ENCODE assay signal across 7 cellular contexts in the genomic region with DNA sequence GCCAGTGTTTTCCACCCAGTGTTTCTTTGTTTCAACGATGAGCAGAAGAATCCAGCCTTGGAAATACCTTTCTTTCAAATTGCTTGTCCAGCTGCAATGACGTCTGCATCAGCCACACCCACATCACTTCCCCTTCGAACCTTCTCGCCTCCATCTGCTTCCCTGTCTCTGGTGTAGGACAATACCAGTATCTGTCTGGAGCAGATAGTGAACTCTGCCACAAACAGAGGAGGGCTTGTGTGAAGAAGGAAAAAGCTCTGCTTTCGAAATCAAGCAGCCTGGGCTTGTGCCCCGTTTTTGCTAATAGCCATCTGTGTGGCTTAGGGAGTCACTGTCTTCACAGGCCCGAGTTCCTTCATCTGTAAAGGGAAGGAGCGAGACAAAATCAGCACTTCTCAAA.
A peak's percentile ranks its signal among the peaks of the same experiment; 100 is the strongest.
DNase-seq lines count a peak whose midpoint lies in the region; ATAC-seq, FAIRE-seq and TF ChIP-seq lines count a peak whose summit lies in the region.

No MANE protein-coding gene starts in this region.

- no peaks in the 10 kb centered on the region for H3K27me3 ChIP-seq in GM12878 (replicated peaks in 1 of 2; ENCODE audit: control insufficient read depth in 2 of 2, insufficient read depth in 2 of 2, low read length in 1 of 2)
- H3K27me3 ChIP-seq in left lung = no peaks in the 10 kb centered on the region
- no peaks in the 10 kb centered on the region for H3K27me3 ChIP-seq in suprapubic skin

- no TSS peak for BruUV-seq in GM12878 (replicated peaks; lab: Mats Ljungman, UMichigan)

- DNase-seq in NAMALWA (ENCODE audit: low spot score) = peak; percentile 1
- no peak for DNase-seq in GM12878 (ENCODE audit: low read depth, low spot score)
- DNase-seq in left lung = peak in 1 of 2 donors; percentile 77
- DNase-seq in suprapubic skin (ENCODE audit: low spot score in 2 of 2) = peak; percentile 75 to 83
- DNase-seq in GM10248 (ENCODE audit: extremely low spot score) = no peak
- no peak for DNase-seq in COLO668 (lab: John Stamatoyannopoulos, UW; ENCODE audit: unreplicated experiment)

- intact Hi-C loops in GM12878 (cut with micrococcal nuclease; ENCODE audit: unreplicated experiment) = no loop called here
- intact Hi-C loops in left lung (cut with DNase I) = no loop called here

- RAD21 ChIA-PET in GM12878 (lab: Charles Lee; ENCODE audit: unreplicated experiment) = interaction anchor here (0.6 to 15.0 kb wide), 30 partner anchors 10 to 440 kb away, joined by 3 to 194 read pairs (median 8); a partner anchor contains a TSS

- CTCF ChIA-PET in GM12878 (lab: Yijun Ruan, JAX) = interaction anchor here (0.6 to 7.6 kb wide), 20 partner anchors 9 to 446 kb away, joined by 3 to 60 read pairs (median 4); no protein-coding TSS in a partner anchor
- CTCF ChIA-PET in GM10248 (lab: Yijun Ruan, JAX) = interaction anchor here (0.8 to 4.4 kb wide), 11 partner anchors 11 to 440 kb away, joined by 3 to 21 read pairs (median 4); no protein-coding TSS in a partner anchor

- peak overlapping the region; percentile 71 for H3K4me2 ChIP-seq in GM12878 (ENCODE audit: control insufficient read depth, insufficient read depth)

- H3K9me3 ChIP-seq in GM12878 (replicated peaks; ENCODE audit: control insufficient read depth, insufficient read depth, low read length) (peaks cover 7% of the 10 kb centered on the region; the same call in 2 of the 3 replicates), left lung (no peaks in the 10 kb centered on the region), suprapubic skin (no peaks in the 10 kb centered on the region)

- TF ChIP-seq RAD21 in GM12878 (IDR thresholded peaks at IDR 0.05; ENCODE audit: insufficient read depth, low read depth, low read length) = no peak

- peak overlapping the region; percentile 85 for H2AFZ ChIP-seq in GM12878 (ENCODE audit: control insufficient read depth, low read depth, low read length)

- TF ChIP-seq EP300 in GM12878 (IDR thresholded peaks at IDR 0.05; ENCODE audit: borderline replicate concordance in 1 of 2, control insufficient read depth in 1 of 2, low read depth in 2 of 2, low read length in 2 of 2) = no peak
- TF ChIP-seq EP300 in suprapubic skin (IDR thresholded peaks at IDR 0.05) = no peak

- H4K20me1 ChIP-seq in GM12878 (ENCODE audit: control insufficient read depth, insufficient read depth) = no peaks in the 10 kb centered on the region

- SMC1A ChIA-PET in GM12878 (lab: Charles Lee; ENCODE audit: uncharacterized antibody, unreplicated experiment) = interaction anchor here (1.0 to 8.7 kb wide), 24 partner anchors 9 to 438 kb away, joined by 3 to 181 read pairs (median 7); no protein-coding TSS in a partner anchor

- peak; percentile 28 for ATAC-seq in GM12878
- peak; percentile 67 for ATAC-seq in left lung
- ATAC-seq in HG03469 (IDR thresholded peaks at IDR 0.05; ENCODE audit: unreplicated experiment) = no peak

- 23% methylated on average over 8 of the region's 8 CpGs for WGBS in GM12878 (ENCODE audit: insufficient coverage, insufficient replicate concordance, low lambda C conversion rate, missing lambda C conversion rate)
- WGBS in suprapubic skin = 38% methylated on average over 8 of the region's 8 CpGs

- H3K9ac ChIP-seq in GM12878 (ENCODE audit: control insufficient read depth, insufficient read depth, low read length) = peak overlapping the region; percentile 55

- H3K36me3 ChIP-seq in GM12878 (ENCODE audit: control insufficient read depth in 2 of 2, insufficient read depth in 2 of 2, low read length in 1 of 2) (peaks cover 0 to 2% of the 10 kb centered on the region in 2 experiments; a peak in 1 of 4 replicates), left lung (no peaks in the 10 kb centered on the region), suprapubic skin (no peaks in the 10 kb centered on the region)

- peak overlapping the region; percentile 83 for H3K27ac ChIP-seq in GM12878 (ENCODE audit: control insufficient read depth, insufficient read depth)
- H3K27ac ChIP-seq in left lung = peak overlapping the region; percentile 79 to 81
- H3K27ac ChIP-seq in suprapubic skin = peak overlapping the region; percentile 74

- peak; percentile 71 for FAIRE-seq in GM12878 (lab: Jason Lieb, UNC)

- no peak overlapping the region for H3K4me3 ChIP-seq in GM12878
- H3K4me3 ChIP-seq in left lung = no peak overlapping the region
- H3K4me3 ChIP-seq in suprapubic skin = no peak overlapping the region

- TF ChIP-seq POLR2A in GM12878 (IDR thresholded peaks at IDR 0.05; ENCODE audit: low read depth, low read length) (no peak), suprapubic skin (IDR thresholded peaks at IDR 0.05) (no peak)

- TF ChIP-seq CTCF in GM12878 (IDR thresholded peaks at IDR 0.05 in 2 of 3, conservative IDR thresholded peaks at IDR 0.05 in 1 of 3; ENCODE audit: control insufficient read depth in 2 of 3, extremely low read depth in 1 of 3, insufficient read depth in 1 of 3, low read depth in 3 of 3, low read length in 3 of 3) (no peak), left lung (IDR thresholded peaks at IDR 0.05) (no peak), suprapubic skin (IDR thresholded peaks at IDR 0.05) (no peak), GM10248 (IDR thresholded peaks at IDR 0.05; ENCODE audit: control extremely low read depth, extremely low read depth, low read depth, missing control alignments) (no peak)

- peaks cover 10% of the 10 kb centered on the region for H3K79me2 ChIP-seq in GM12878 (ENCODE audit: control insufficient read depth, insufficient read depth, low read length)

- POLR2A ChIA-PET in GM12878 (lab: Charles Lee) (interaction anchor here (0.7 to 8.2 kb wide), 19 partner anchors 9 to 439 kb away, joined by 3 to 103 read pairs (median 4); a partner anchor contains a TSS), GM10248 (lab: Yijun Ruan, JAX) (interaction anchor here (0.8 kb wide), 1 partner anchor 25 kb away, joined by 3 read pairs; no protein-coding TSS in a partner anchor)

- H3K4me1 ChIP-seq in GM12878 (ENCODE audit: control insufficient read depth, insufficient read depth, low read length) (peaks cover 67% of the 10 kb centered on the region), left lung (peaks cover 5 to 61% of the 10 kb centered on the region in 2 donors), suprapubic skin (peaks cover 69% of the 10 kb centered on the region)

- in situ Hi-C loops in GM12878 (cut with MboI) = no loop called here

TF ChIP-seq in GM12878, 131 proteins besides CTCF, POLR2A, EP300 and RAD21 (continues in another document):
- TF ChIP-seq TCF12 (IDR thresholded peaks at IDR 0.05; ENCODE audit: low read depth, low read length) (0 out of 2 replicates have a peak, but pooled peaks have one; percentile 42), EED (IDR thresholded peaks at IDR 0.05; ENCODE audit: low read depth) (peak; percentile 77), CBFB (IDR thresholded peaks at IDR 0.05; ENCODE audit: low read depth) (no peak), JUND (IDR thresholded peaks at IDR 0.05; ENCODE audit: low read depth, low read length) (no peak), ASH2L (IDR thresholded peaks at IDR 0.05; ENCODE audit: borderline replicate concordance, low read depth) (no peak), GATAD2B (conservative IDR thresholded peaks at IDR 0.05; ENCODE audit: low read depth) (no peak; the same call in 1 of the 2 replicates), ZNF24 (IDR thresholded peaks at IDR 0.05) (no peak), IRF4 (IDR thresholded peaks at IDR 0.05; ENCODE audit: low read depth, low read length) (no peak), NRF1 (conservative IDR thresholded peaks at IDR 0.05; ENCODE audit: low read depth, low read length) (no peak), CREM (IDR thresholded peaks at IDR 0.05; ENCODE audit: low read depth) (peak; percentile 51; the same call in 1 of the 2 replicates), NFIC (IDR thresholded peaks at IDR 0.05; ENCODE audit: low read depth, low read length) (no peak), MTA2 (IDR thresholded peaks at IDR 0.05; ENCODE audit: low read depth) (peak; percentile 57; the same call in 1 of the 2 replicates), RAD51 (IDR thresholded peaks at IDR 0.05) (no peak), RUNX3 (IDR thresholded peaks at IDR 0.05; ENCODE audit: low read length) (peak; percentile 38)
- TF ChIP-seq, protein P1, sequence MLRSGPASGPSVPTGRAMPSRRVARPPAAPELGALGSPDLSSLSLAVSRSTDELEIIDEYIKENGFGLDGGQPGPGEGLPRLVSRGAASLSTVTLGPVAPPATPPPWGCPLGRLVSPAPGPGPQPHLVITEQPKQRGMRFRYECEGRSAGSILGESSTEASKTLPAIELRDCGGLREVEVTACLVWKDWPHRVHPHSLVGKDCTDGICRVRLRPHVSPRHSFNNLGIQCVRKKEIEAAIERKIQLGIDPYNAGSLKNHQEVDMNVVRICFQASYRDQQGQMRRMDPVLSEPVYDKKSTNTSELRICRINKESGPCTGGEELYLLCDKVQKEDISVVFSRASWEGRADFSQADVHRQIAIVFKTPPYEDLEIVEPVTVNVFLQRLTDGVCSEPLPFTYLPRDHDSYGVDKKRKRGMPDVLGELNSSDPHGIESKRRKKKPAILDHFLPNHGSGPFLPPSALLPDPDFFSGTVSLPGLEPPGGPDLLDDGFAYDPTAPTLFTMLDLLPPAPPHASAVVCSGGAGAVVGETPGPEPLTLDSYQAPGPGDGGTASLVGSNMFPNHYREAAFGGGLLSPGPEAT (IDR thresholded peaks at IDR 0.05; ENCODE audit: low read depth) = peak; percentile 61
- TF ChIP-seq, protein P2, sequence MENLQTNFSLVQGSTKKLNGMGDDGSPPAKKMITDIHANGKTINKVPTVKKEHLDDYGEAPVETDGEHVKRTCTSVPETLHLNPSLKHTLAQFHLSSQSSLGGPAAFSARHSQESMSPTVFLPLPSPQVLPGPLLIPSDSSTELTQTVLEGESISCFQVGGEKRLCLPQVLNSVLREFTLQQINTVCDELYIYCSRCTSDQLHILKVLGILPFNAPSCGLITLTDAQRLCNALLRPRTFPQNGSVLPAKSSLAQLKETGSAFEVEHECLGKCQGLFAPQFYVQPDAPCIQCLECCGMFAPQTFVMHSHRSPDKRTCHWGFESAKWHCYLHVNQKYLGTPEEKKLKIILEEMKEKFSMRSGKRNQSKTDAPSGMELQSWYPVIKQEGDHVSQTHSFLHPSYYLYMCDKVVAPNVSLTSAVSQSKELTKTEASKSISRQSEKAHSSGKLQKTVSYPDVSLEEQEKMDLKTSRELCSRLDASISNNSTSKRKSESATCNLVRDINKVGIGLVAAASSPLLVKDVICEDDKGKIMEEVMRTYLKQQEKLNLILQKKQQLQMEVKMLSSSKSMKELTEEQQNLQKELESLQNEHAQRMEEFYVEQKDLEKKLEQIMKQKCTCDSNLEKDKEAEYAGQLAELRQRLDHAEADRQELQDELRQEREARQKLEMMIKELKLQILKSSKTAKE (IDR thresholded peaks at IDR 0.05; ENCODE audit: low read depth, poor library complexity, severe bottlenecking) = no peak

Comparison
In these comparisons a context has a peak if more than half of its experiments do, and no peak if none do; other contexts are left out.
1. DNase-seq: peak in NAMALWA (single experiment) and suprapubic skin (2 of 2); none in GM12878 (single experiment), GM10248 (single experiment) and COLO668 (single experiment).
2. Peak in every context shown above with its lines, with median percentiles within 50 percentile points of each other: H3K27ac ChIP-seq.